Comparison of ENCODE assay signal across 12 cellular contexts in genomic region chr5:181164076-181164952, GRCh38. TPM values are rescaled to one million over a fixed set of nuclear protein-coding genes. Genes with fewer than 3 reads are reported as not detected.
DNase-seq lines count a peak whose midpoint lies in the region; ATAC-seq and TF ChIP-seq lines count a peak whose summit lies in the region.
"Had no signal": no experiment of that assay in that cellular context is flagged by ENCODE, and none has a peak within 500 bp of the region (broad histone marks: within the 10 kb centered on the region; RNA-seq: fewer than 3 reads in every experiment).

No MANE protein-coding gene starts in this region.

- no peaks in the 10 kb centered on the region for H3K36me3 ChIP-seq in HUES6 (ENCODE audit: control insufficient read depth, insufficient read depth, low read length)
- no peaks in the 10 kb centered on the region for H3K36me3 ChIP-seq in tibial artery
- H3K36me3 ChIP-seq: gastroesophageal sphincter had no signal

- intact Hi-C loops in tibial artery (cut with DNase I; ENCODE audit: low total_unique reads) = no loop called here

- H3K9ac ChIP-seq in HUES6 (ENCODE audit: low read length) = peak overlapping the region; percentile 70
- H3K9ac ChIP-seq: KMS-11 had no signal

- H3K4me3 ChIP-seq in HUES6 (ENCODE audit: low read depth, low read length) (peak overlapping the region; percentile 79), tibial artery (no peak overlapping the region)
- H3K4me3 ChIP-seq: gastroesophageal sphincter had no signal

- H3K27me3 ChIP-seq in HUES6 (ENCODE audit: control insufficient read depth, insufficient read depth, low read length) = peaks cover 19% of the 10 kb centered on the region
- H3K27me3 ChIP-seq in tibial artery = peaks cover 0 to 58% of the 10 kb centered on the region in 2 donors

- peaks cover 4% of the 10 kb centered on the region for H3K36me3 Mint-ChIP-seq in natural killer cell treated with Interleukin-12 subunit alpha and Interleukin-12 subunit beta and Interleukin-15 and Interleukin-18, amount 100 ng/mL, for 72 hours

- H3K9me3 Mint-ChIP-seq in natural killer cell treated with Interleukin-12 subunit alpha and Interleukin-12 subunit beta and Interleukin-15 and Interleukin-18, amount 100 ng/mL, for 72 hours = no peaks in the 10 kb centered on the region

- H3K27ac Mint-ChIP-seq in natural killer cell treated with Interleukin-12 subunit alpha and Interleukin-12 subunit beta and Interleukin-15 and Interleukin-18, amount 100 ng/mL, for 72 hours = peak overlapping the region; percentile 41 to 45

- no peak overlapping the region for H3K27ac ChIP-seq in HUES6 (ENCODE audit: low read depth, low read length)
- H3K27ac ChIP-seq in tibial artery = no peak overlapping the region
- H3K27ac ChIP-seq: gastroesophageal sphincter, KMS-11, RWPE1 had no signal

- H3K27me3 Mint-ChIP-seq in natural killer cell treated with Interleukin-12 subunit alpha and Interleukin-12 subunit beta and Interleukin-15 and Interleukin-18, amount 100 ng/mL, for 72 hours = peaks cover 29 to 50% of the 10 kb centered on the region in 2 donors

- no peak for TF ChIP-seq CTCF in GM13976 (IDR thresholded peaks at IDR 0.05; ENCODE audit: borderline replicate concordance, control extremely low read depth, extremely low read depth, insufficient read depth, missing control alignments)
- no peak for TF ChIP-seq CTCF in tibial artery (IDR thresholded peaks at IDR 0.05)

- H3K4me3 Mint-ChIP-seq in natural killer cell treated with Interleukin-12 subunit alpha and Interleukin-12 subunit beta and Interleukin-15 and Interleukin-18, amount 100 ng/mL, for 72 hours = peak overlapping the region; percentile 56

- in situ Hi-C loops in GM13976 (cut with MboI; ENCODE audit: low sequenced_read_pairs, unreplicated experiment) = no loop called here

- ATAC-seq in natural killer cell treated with Interleukin-12 subunit alpha and Interleukin-12 subunit beta and Interleukin-15 and Interleukin-18, amount 100 ng/mL, for 72 hours = no peak
- ATAC-seq: gastroesophageal sphincter had no signal

- H3K4me1 ChIP-seq in HUES6 (ENCODE audit: control insufficient read depth, insufficient read depth, low read length) (peaks cover 19% of the 10 kb centered on the region), tibial artery (peaks cover 0 to 8% (median 0%) of the 10 kb centered on the region in 4 donors)

- DNase-seq in EH (ENCODE audit: low read depth) (peak; percentile 57), amniotic epithelial cell (ENCODE audit: low read depth) (peak; percentile 22), GM13976 (ENCODE audit: low spot score) (no peak), GF-D8 (lab: John Stamatoyannopoulos, UW) (no peak), tibial artery (no peak)
- DNase-seq in natural killer cell treated with Interleukin-12 subunit alpha and Interleukin-12 subunit beta and Interleukin-15 and Interleukin-18, amount 100 ng/mL, for 72 hours (ENCODE audit: low spot score) = no peak
- no peak for DNase-seq in activated effector memory CD4-positive, alpha-beta T cell treated with Interleukin-2 at 50 U/mL for 16 hours
- DNase-seq: activated effector memory CD4-positive, alpha-beta T cell treated with anti-CD3 and anti-CD28 coated beads, Interleukin-2, amount 50 U/mL, for 16 hours had no signal

- peaks cover 29 to 40% of the 10 kb centered on the region in 2 donors for H3K4me1 Mint-ChIP-seq in natural killer cell treated with Interleukin-12 subunit alpha and Interleukin-12 subunit beta and Interleukin-15 and Interleukin-18, amount 100 ng/mL, for 72 hours (ENCODE audit: low read depth in 2 of 2)

- H3K9me3 ChIP-seq in HUES6 (ENCODE audit: control insufficient read depth, insufficient read depth, low read depth, low read length) (no peaks in the 10 kb centered on the region), tibial artery (no peaks in the 10 kb centered on the region)
- H3K9me3 ChIP-seq: gastroesophageal sphincter had no signal

RNA-seq across cellular contexts. Expression of gene OR2V2, which starts 16.9 kb away (rescaled TPM):
- total RNA-seq in natural killer cell treated with Interleukin-12 subunit alpha and Interleukin-12 subunit beta and Interleukin-15 and Interleukin-18, amount 100 ng/mL, for 72 hours = not detected

RNA-seq across cellular contexts. Expression of gene OR2V1, which starts 33.3 kb away (rescaled TPM):
- total RNA-seq in natural killer cell treated with Interleukin-12 subunit alpha and Interleukin-12 subunit beta and Interleukin-15 and Interleukin-18, amount 100 ng/mL, for 72 hours = not detected

RNA-seq across cellular contexts. Expression of gene TRIM7, which starts 40.7 kb away (rescaled TPM):
- 1 to 10 TPM in 1 of 2 donors, not detected in 1; 1.3 TPM for total RNA-seq in natural killer cell treated with Interleukin-12 subunit alpha and Interleukin-12 subunit beta and Interleukin-15 and Interleukin-18, amount 100 ng/mL, for 72 hours

RNA-seq across cellular contexts. Expression of gene TRIM41, which starts 58.8 kb away (rescaled TPM):
- total RNA-seq in natural killer cell treated with Interleukin-12 subunit alpha and Interleukin-12 subunit beta and Interleukin-15 and Interleukin-18, amount 100 ng/mL, for 72 hours = 10 to 100 TPM; 29.5 to 50.6 TPM

Comparison
In these comparisons a context has a peak if more than half of its experiments do, and no peak if none do; other contexts are left out.
1. DNase-seq: peak in EH (single experiment) and amniotic epithelial cell (single experiment); none in natural killer cell treated with Interleukin-12 subunit alpha and Interleukin-12 subunit beta and Interleukin-15 and Interleukin-18, amount 100 ng/mL, for 72 hours (single experiment), activated effector memory CD4-positive, alpha-beta T cell treated with Interleukin-2 at 50 U/mL for 16 hours (single experiment), GM13976 (single experiment), GF-D8 (single experiment) and tibial artery (0 of 2).